ENCODE assay signal across 19 cellular contexts in the genomic region with DNA sequence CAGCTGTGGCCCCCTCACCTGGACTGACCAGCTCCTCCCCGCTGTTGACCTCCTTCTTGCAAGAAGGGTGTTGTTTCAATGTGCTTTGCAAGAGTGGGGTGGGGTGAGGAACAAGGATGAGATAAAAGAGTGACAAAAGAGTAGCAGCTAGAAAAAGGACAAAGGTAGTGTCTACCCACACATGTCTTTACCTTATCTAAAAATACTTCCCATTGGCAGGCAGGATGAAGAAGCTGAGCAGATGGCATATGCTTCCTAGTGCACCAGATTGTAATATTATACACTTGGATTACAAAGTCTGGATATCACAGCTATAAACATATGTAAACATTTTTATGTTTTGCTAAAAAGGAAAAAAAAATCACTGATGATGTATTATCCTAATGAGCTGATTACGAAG.
"Had no signal": no experiment of that assay in that cellular context is flagged by ENCODE, and none has a peak within 500 bp of the region (broad histone marks: within the 10 kb centered on the region; RNA-seq: fewer than 3 reads in every experiment).

No MANE protein-coding gene starts in this region.

- H3K27ac ChIP-seq: ascending aorta, left ventricle myocardium inferior, neural progenitor cell, vagina had no signal

- H3K27me3 Mint-ChIP-seq: activated naive CD4-positive, alpha-beta T cell treated with anti-CD3 and anti-CD28 coated beads, Interleukin-2, amount 50 U/mL, for 24 hours; central memory CD8-positive, alpha-beta T cell; memory B cell; progenitor cell of endocrine pancreas had no signal

- H3K27ac Mint-ChIP-seq: activated naive CD4-positive, alpha-beta T cell treated with anti-CD3 and anti-CD28 coated beads, Interleukin-2, amount 50 U/mL, for 24 hours; memory B cell; naive B cell; neural progenitor cell; progenitor cell of endocrine pancreas; stimulated activated naive CD8-positive, alpha-beta T cell treated with anti-CD3 and anti-CD28 coated beads, Interleukin-15, Interleukin-2, amounts not matched to agents 100 ng/mL and 50 ng/mL, for 24 hours had no signal

- H3K4me1 ChIP-seq: ascending aorta, vagina had no signal

- H3K9ac ChIP-seq: neural progenitor cell had no signal

- H3K9me3 Mint-ChIP-seq: activated naive CD4-positive, alpha-beta T cell treated with anti-CD3 and anti-CD28 coated beads, Interleukin-2, amount 50 U/mL, for 24 hours; central memory CD8-positive, alpha-beta T cell; memory B cell; naive B cell; stimulated activated naive CD8-positive, alpha-beta T cell treated with anti-CD3 and anti-CD28 coated beads, Interleukin-15, Interleukin-2, amounts not matched to agents 100 ng/mL and 50 ng/mL, for 24 hours had no signal

- DNase-seq: activated CD4-positive, CD25-positive, alpha-beta regulatory T cell treated with anti-CD3 and anti-CD28 coated beads, Interleukin-2, amount 50 U/mL, for 72 hours; activated gamma-delta T cell; effector CD4-positive, alpha-beta T cell; head of caudate nucleus; left ventricle myocardium inferior; naive B cell; stimulated activated CD4-positive, alpha-beta T cell treated with anti-CD3 and anti-CD28 coated beads, Interleukin-15, amount 100 ng/mL, for 24 hours; stimulated activated CD4-positive, alpha-beta T cell treated with anti-CD3 and anti-CD28 coated beads, Interleukin-2, amount 100 ng/mL, for 48 hours had no signal

- H3K4me3 Mint-ChIP-seq: activated naive CD4-positive, alpha-beta T cell treated with anti-CD3 and anti-CD28 coated beads, Interleukin-2, amount 50 U/mL, for 24 hours; central memory CD8-positive, alpha-beta T cell; memory B cell; naive B cell; neural progenitor cell; stimulated activated naive CD8-positive, alpha-beta T cell treated with anti-CD3 and anti-CD28 coated beads, Interleukin-15, Interleukin-2, amounts not matched to agents 100 ng/mL and 50 ng/mL, for 24 hours had no signal

- H3K9me3 ChIP-seq: ascending aorta, left ventricle myocardium inferior, transverse colon, vagina had no signal

- H3K36me3 Mint-ChIP-seq: activated naive CD4-positive, alpha-beta T cell treated with anti-CD3 and anti-CD28 coated beads, Interleukin-2, amount 50 U/mL, for 24 hours; memory B cell; naive B cell; neural progenitor cell had no signal

- H3K4me3 ChIP-seq: ascending aorta, left ventricle myocardium inferior, neural progenitor cell, transverse colon, vagina had no signal

- H3K27me3 ChIP-seq: ascending aorta, neural progenitor cell, transverse colon, vagina had no signal

- H3K36me3 ChIP-seq: ascending aorta, left ventricle myocardium inferior, neural progenitor cell, transverse colon, vagina had no signal

- H3K4me1 Mint-ChIP-seq: activated naive CD4-positive, alpha-beta T cell treated with anti-CD3 and anti-CD28 coated beads, Interleukin-2, amount 50 U/mL, for 24 hours; memory B cell; naive B cell had no signal

- FAIRE-seq: frontal cortex, keratinocyte had no signal
